Comparison of ENCODE assay signal across 8 cellular contexts in genomic region chrX:114611018-114611619, GRCh38. TPM values are rescaled to one million over a fixed set of nuclear protein-coding genes. Genes with fewer than 3 reads are reported as not detected.
A peak's percentile ranks its signal among the peaks of the same experiment; 100 is the strongest.
DNase-seq lines count a peak whose midpoint lies in the region; ATAC-seq, FAIRE-seq and TF ChIP-seq lines count a peak whose summit lies in the region.
"Had no signal": no experiment of that assay in that cellular context is flagged by ENCODE, and none has a peak within 500 bp of the region (broad histone marks: within the 10 kb centered on the region; RNA-seq: fewer than 3 reads in every experiment).

No MANE protein-coding gene starts in this region.

- CTCF ChIA-PET in Caco-2 (lab: Charles Lee): no interaction called here
- CTCF ChIA-PET in PC-3 (lab: Charles Lee): no interaction called here

- no peak overlapping the region for H3K9ac ChIP-seq in PC-3 (ENCODE audit: low read length)

- H3K4me2 ChIP-seq in PC-3 (ENCODE audit: low read length): no peak overlapping the region

- no peaks in the 10 kb centered on the region for H3K9me3 Mint-ChIP-seq in Caco-2 (ENCODE audit: unreplicated experiment)
- H3K9me3 Mint-ChIP-seq in endothelial cell (ENCODE audit: unreplicated experiment): no peaks in the 10 kb centered on the region
- H3K9me3 Mint-ChIP-seq in neural crest cell: no peaks in the 10 kb centered on the region

- no peak overlapping the region for H3K27ac ChIP-seq in PC-3 (ENCODE audit: low read length)

- H4K20me1 ChIP-seq in PC-3 (ENCODE audit: low read length): no peaks in the 10 kb centered on the region

- H3K4me3 Mint-ChIP-seq in Caco-2 (ENCODE audit: unreplicated experiment) (no peak overlapping the region), endothelial cell (ENCODE audit: unreplicated experiment) (no peak overlapping the region), neural crest cell (no peak overlapping the region), T-helper 17 cell (no peak overlapping the region)

- H3K79me2 ChIP-seq in PC-3 (ENCODE audit: low read length): no peaks in the 10 kb centered on the region

- peak; percentile 82 for FAIRE-seq in GM18507 (lab: Jason Lieb, UNC)

- no peaks in the 10 kb centered on the region for H3K9me2 ChIP-seq in PC-3 (replicated peaks; ENCODE audit: low read length)

- H3K9me3 ChIP-seq in Caco-2 (no peaks in the 10 kb centered on the region), PC-3 (ENCODE audit: low read length) (no peaks in the 10 kb centered on the region), T-helper 17 cell (ENCODE audit: control insufficient read depth, low read length, poor library complexity, severe bottlenecking) (no peaks in the 10 kb centered on the region)

- H3K27me3 ChIP-seq in Caco-2 (replicated peaks; ENCODE audit: control insufficient read depth, insufficient read depth, low read length) (no peaks in the 10 kb centered on the region), PC-3 (ENCODE audit: low read length) (no peaks in the 10 kb centered on the region)

- H3K36me3 Mint-ChIP-seq in Caco-2 (ENCODE audit: insufficient read depth, unreplicated experiment) (no peaks in the 10 kb centered on the region), endothelial cell (ENCODE audit: low read depth, unreplicated experiment) (no peaks in the 10 kb centered on the region), neural crest cell (ENCODE audit: low read depth) (no peaks in the 10 kb centered on the region), T-helper 17 cell (ENCODE audit: low read depth) (no peaks in the 10 kb centered on the region)

- no peaks in the 10 kb centered on the region for H3K4me1 Mint-ChIP-seq in Caco-2 (ENCODE audit: low read depth, unreplicated experiment)
- peaks cover 8% of the 10 kb centered on the region for H3K4me1 Mint-ChIP-seq in endothelial cell (ENCODE audit: unreplicated experiment)
- H3K4me1 Mint-ChIP-seq in neural crest cell: no peaks in the 10 kb centered on the region
- no peaks in the 10 kb centered on the region for H3K4me1 Mint-ChIP-seq in T-helper 17 cell

- H3K36me3 ChIP-seq in Caco-2 (ENCODE audit: control insufficient read depth, insufficient read depth, low read length) (no peaks in the 10 kb centered on the region), PC-3 (ENCODE audit: low read depth, low read length) (no peaks in the 10 kb centered on the region)

- DNase-seq in Caco-2: peak in 1 of 2 experiments; percentile 27
- DNase-seq in GM18507 (ENCODE audit: extremely low spot score, insufficient read length, low read depth): no peak
- peak; percentile 65 for DNase-seq in PC-3
- DNase-seq in endothelial cell (ENCODE audit: low spot score): peak; percentile 14
- DNase-seq in neural crest cell (ENCODE audit: low read depth, low spot score): peak; percentile 46
- no peak for DNase-seq in T-helper 17 cell

- POLR2A ChIA-PET in Caco-2 (lab: Charles Lee) (no interaction called here), PC-3 (lab: Charles Lee; ENCODE audit: unreplicated experiment) (no interaction called here)

- no peak overlapping the region for H3K4me3 ChIP-seq in Caco-2 (ENCODE audit: low read depth, low read length)
- H3K4me3 ChIP-seq in PC-3 (ENCODE audit: low read length): no peak overlapping the region

- no peak overlapping the region for H2AFZ ChIP-seq in PC-3 (ENCODE audit: low read length)

- H3K27me3 Mint-ChIP-seq in Caco-2 (ENCODE audit: insufficient read depth, unreplicated experiment): peaks cover 7% of the 10 kb centered on the region
- no peaks in the 10 kb centered on the region for H3K27me3 Mint-ChIP-seq in endothelial cell (ENCODE audit: unreplicated experiment)
- peaks cover 21% of the 10 kb centered on the region for H3K27me3 Mint-ChIP-seq in neural crest cell (ENCODE audit: low read depth)
- H3K27me3 Mint-ChIP-seq in T-helper 17 cell: no peaks in the 10 kb centered on the region

- BruUV-seq in Caco-2 (replicated peaks; lab: Mats Ljungman, UMichigan) (no TSS peak), PC-3 (replicated peaks; lab: Mats Ljungman, UMichigan) (no TSS peak)

- ATAC-seq in HG03159 (IDR thresholded peaks at IDR 0.05; ENCODE audit: unreplicated experiment) (peak; percentile 96), PC-3 (peak; percentile 35; the same call in 1 of the 2 replicates), T-helper 17 cell (no peak)

- intact Hi-C loops in Caco-2 (cut with micrococcal nuclease; ENCODE audit: unreplicated experiment) (loop anchor here (1.0 to 5.0 kb wide), 2 partner anchors 348 to 536 kb away; no protein-coding TSS in a partner anchor), PC-3 (cut with micrococcal nuclease) (loop anchor here (1.0 to 5.0 kb wide), 2 partner anchors 346 to 536 kb away; no protein-coding TSS in a partner anchor)

- no peaks in the 10 kb centered on the region for H3F3A ChIP-seq in PC-3 (ENCODE audit: low read length, unreplicated experiment)

- H3K27ac Mint-ChIP-seq in Caco-2 (ENCODE audit: unreplicated experiment) (no peak overlapping the region), endothelial cell (ENCODE audit: unreplicated experiment) (no peak overlapping the region), neural crest cell (ENCODE audit: unreplicated experiment) (no peak overlapping the region), T-helper 17 cell (no peak overlapping the region)

- no peaks in the 10 kb centered on the region for H3K4me1 ChIP-seq in Caco-2
- no peaks in the 10 kb centered on the region for H3K4me1 ChIP-seq in PC-3 (ENCODE audit: insufficient read depth, low read length)

- TF ChIP-seq CTCF in Caco-2 (IDR thresholded peaks at IDR 0.05; ENCODE audit: insufficient read depth in 1 of 2, low read depth in 1 of 2, low read length in 1 of 2, severe bottlenecking in 1 of 2, unreplicated experiment in 1 of 2): peak; percentile 56 to 65
- peak; percentile 79 for TF ChIP-seq CTCF in PC-3 (conservative IDR thresholded peaks at IDR 0.05; ENCODE audit: low read depth, low read length)
- TF ChIP-seq CTCF in endothelial cell (IDR thresholded peaks at IDR 0.05; ENCODE audit: unreplicated experiment): peak; percentile 66
- peak; percentile 88 for TF ChIP-seq CTCF in neural crest cell (conservative IDR thresholded peaks at IDR 0.05)

RNA-seq across cellular contexts. Expression of gene HTR2C, which starts 27.2 kb away (rescaled TPM):
- total RNA-seq in Caco-2 (2022) (not detected in 2 replicates), PC-3 (2014; rRNA removed) (0.07 and 0.12 TPM in 2 replicates), endothelial cell (ENCODE audit: unreplicated experiment) (0.10 TPM), neural crest cell (0.07 and 0.09 TPM in 2 replicates), T-helper 17 cell (not detected)
- total RNA-seq: activated CD8-positive, alpha-beta memory T cell treated with anti-CD3 and anti-CD28 coated beads for 36 hours had no signal

Comparison
In these comparisons a context has a peak if more than half of its experiments do, and no peak if none do; other contexts are left out.
1. DNase-seq: peak in PC-3 (single experiment), endothelial cell (single experiment) and neural crest cell (single experiment); none in GM18507 (single experiment) and T-helper 17 cell (0 of 3).
2. Peak in every context shown above with its lines, with median percentiles within 50 percentile points of each other: CTCF ChIP-seq.